ENCODE assay signal across 1 cellular context in genomic region chr13:27820524-27821482, GRCh38.
TF ChIP-seq lines count a peak whose summit lies in the region.

No MANE protein-coding gene starts in this region.

TF ChIP-seq in WTC11, 78 proteins besides CTCF, POLR2A, EP300 and RAD21 (continued from another document):
- TF ChIP-seq, protein P1, sequence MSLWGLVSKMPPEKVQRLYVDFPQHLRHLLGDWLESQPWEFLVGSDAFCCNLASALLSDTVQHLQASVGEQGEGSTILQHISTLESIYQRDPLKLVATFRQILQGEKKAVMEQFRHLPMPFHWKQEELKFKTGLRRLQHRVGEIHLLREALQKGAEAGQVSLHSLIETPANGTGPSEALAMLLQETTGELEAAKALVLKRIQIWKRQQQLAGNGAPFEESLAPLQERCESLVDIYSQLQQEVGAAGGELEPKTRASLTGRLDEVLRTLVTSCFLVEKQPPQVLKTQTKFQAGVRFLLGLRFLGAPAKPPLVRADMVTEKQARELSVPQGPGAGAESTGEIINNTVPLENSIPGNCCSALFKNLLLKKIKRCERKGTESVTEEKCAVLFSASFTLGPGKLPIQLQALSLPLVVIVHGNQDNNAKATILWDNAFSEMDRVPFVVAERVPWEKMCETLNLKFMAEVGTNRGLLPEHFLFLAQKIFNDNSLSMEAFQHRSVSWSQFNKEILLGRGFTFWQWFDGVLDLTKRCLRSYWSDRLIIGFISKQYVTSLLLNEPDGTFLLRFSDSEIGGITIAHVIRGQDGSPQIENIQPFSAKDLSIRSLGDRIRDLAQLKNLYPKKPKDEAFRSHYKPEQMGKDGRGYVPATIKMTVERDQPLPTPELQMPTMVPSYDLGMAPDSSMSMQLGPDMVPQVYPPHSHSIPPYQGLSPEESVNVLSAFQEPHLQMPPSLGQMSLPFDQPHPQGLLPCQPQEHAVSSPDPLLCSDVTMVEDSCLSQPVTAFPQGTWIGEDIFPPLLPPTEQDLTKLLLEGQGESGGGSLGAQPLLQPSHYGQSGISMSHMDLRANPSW (CRISPR knock-in tag; conservative IDR thresholded peaks at IDR 0.05; ENCODE audit: low read depth), result no peak
- TF ChIP-seq ATF1 (CRISPR knock-in tag; IDR thresholded peaks at IDR 0.05), result no peak
TF ChIP-seq in WTC11: peak in this region for 1.
